In the genomic region with DNA sequence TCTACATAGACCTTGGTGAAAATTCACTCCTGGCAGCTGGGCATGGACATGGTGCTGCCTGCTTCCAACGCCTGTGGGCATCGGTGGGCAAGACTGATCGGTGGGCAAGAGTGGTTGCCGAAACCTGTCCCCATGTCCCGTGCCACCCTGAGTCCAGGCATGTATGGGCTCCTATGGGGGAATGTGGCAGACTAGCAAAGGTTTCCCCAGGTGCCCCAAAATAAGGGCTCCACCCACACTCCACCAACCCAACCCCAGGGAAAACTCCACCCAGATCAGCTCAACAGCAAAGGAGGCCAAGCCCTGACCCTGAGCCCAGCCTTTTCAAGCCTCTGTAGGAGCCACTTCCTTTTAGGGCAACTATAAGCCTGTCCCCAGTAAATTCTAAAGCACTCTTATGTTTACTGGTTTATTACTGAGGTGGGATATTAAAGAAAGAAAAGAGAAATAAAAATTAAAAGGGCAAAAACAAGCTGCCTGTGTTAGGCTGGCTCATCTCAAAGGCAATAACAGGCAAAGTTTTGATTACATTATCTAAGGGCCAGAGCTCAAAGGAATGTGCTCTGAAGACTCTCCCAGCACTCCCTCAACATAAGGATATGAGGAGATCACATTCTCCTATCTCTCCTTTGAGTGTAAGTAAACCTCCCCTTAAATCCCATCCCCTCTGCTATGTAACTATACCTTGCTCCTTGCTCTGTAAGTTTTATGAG, we compare ENCODE assay signal across 2 cellular contexts.
A peak's percentile ranks its signal among the peaks of the same experiment; 100 is the strongest.
TF ChIP-seq lines count a peak whose summit lies in the region.

No MANE protein-coding gene starts in this region.

TF ChIP-seq in SK-N-SH treated with all-trans-retinoic acid at 6 μM for 48 hours, 23 proteins besides CTCF, POLR2A, EP300 and RAD21:
- TF ChIP-seq TCF4 (CRISPR knock-in tag; IDR thresholded peaks at IDR 0.05; ENCODE audit: borderline replicate concordance) = 0 out of 2 replicates have a peak, but pooled peaks have one; percentile 13
- TF ChIP-seq CSDC2 (CRISPR knock-in tag; IDR thresholded peaks at IDR 0.05) = no peak
- TF ChIP-seq SNAI2 (CRISPR knock-in tag; IDR thresholded peaks at IDR 0.05) = 0 out of 2 replicates have a peak, but pooled peaks have one; percentile 51
- no peak for TF ChIP-seq ZNF565 (CRISPR knock-in tag; conservative IDR thresholded peaks at IDR 0.05; ENCODE audit: low read depth)
- no peak for TF ChIP-seq BACH2 (CRISPR knock-in tag; IDR thresholded peaks at IDR 0.05; ENCODE audit: borderline replicate concordance)
- no peak for TF ChIP-seq OSR1 (CRISPR knock-in tag; IDR thresholded peaks at IDR 0.05)

TF ChIP-seq in SK-N-SH, 30 proteins besides CTCF, POLR2A, EP300 and RAD21:
- TF ChIP-seq RFX5 (IDR thresholded peaks at IDR 0.05; ENCODE audit: low read length) (no peak), GATA2 (CRISPR knock-in tag; IDR thresholded peaks at IDR 0.05) (no peak), GABPA (IDR thresholded peaks at IDR 0.05; ENCODE audit: low read depth) (no peak), FOSL2 (IDR thresholded peaks at IDR 0.05; ENCODE audit: borderline replicate concordance, low read depth) (no peak), TEAD4 (IDR thresholded peaks at IDR 0.05; ENCODE audit: borderline replicate concordance, insufficient read depth) (no peak), YY1 (IDR thresholded peaks at IDR 0.05; ENCODE audit: low read depth) (no peak), ELF1 (IDR thresholded peaks at IDR 0.05) (no peak), SIN3A (IDR thresholded peaks at IDR 0.05; ENCODE audit: borderline replicate concordance, low read depth, low read length) (no peak), CHD2 (IDR thresholded peaks at IDR 0.05; ENCODE audit: low read length, partially characterized antibody) (no peak), NFIC (IDR thresholded peaks at IDR 0.05; ENCODE audit: borderline replicate concordance) (no peak)
- TF ChIP-seq, protein P1, sequence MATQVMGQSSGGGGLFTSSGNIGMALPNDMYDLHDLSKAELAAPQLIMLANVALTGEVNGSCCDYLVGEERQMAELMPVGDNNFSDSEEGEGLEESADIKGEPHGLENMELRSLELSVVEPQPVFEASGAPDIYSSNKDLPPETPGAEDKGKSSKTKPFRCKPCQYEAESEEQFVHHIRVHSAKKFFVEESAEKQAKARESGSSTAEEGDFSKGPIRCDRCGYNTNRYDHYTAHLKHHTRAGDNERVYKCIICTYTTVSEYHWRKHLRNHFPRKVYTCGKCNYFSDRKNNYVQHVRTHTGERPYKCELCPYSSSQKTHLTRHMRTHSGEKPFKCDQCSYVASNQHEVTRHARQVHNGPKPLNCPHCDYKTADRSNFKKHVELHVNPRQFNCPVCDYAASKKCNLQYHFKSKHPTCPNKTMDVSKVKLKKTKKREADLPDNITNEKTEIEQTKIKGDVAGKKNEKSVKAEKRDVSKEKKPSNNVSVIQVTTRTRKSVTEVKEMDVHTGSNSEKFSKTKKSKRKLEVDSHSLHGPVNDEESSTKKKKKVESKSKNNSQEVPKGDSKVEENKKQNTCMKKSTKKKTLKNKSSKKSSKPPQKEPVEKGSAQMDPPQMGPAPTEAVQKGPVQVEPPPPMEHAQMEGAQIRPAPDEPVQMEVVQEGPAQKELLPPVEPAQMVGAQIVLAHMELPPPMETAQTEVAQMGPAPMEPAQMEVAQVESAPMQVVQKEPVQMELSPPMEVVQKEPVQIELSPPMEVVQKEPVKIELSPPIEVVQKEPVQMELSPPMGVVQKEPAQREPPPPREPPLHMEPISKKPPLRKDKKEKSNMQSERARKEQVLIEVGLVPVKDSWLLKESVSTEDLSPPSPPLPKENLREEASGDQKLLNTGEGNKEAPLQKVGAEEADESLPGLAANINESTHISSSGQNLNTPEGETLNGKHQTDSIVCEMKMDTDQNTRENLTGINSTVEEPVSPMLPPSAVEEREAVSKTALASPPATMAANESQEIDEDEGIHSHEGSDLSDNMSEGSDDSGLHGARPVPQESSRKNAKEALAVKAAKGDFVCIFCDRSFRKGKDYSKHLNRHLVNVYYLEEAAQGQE (IDR thresholded peaks at IDR 0.05; ENCODE audit: low read depth, low read length) = no peak
- TF ChIP-seq, protein P2, sequence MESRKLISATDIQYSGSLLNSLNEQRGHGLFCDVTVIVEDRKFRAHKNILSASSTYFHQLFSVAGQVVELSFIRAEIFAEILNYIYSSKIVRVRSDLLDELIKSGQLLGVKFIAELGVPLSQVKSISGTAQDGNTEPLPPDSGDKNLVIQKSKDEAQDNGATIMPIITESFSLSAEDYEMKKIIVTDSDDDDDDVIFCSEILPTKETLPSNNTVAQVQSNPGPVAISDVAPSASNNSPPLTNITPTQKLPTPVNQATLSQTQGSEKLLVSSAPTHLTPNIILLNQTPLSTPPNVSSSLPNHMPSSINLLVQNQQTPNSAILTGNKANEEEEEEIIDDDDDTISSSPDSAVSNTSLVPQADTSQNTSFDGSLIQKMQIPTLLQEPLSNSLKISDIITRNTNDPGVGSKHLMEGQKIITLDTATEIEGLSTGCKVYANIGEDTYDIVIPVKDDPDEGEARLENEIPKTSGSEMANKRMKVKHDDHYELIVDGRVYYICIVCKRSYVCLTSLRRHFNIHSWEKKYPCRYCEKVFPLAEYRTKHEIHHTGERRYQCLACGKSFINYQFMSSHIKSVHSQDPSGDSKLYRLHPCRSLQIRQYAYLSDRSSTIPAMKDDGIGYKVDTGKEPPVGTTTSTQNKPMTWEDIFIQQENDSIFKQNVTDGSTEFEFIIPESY (IDR thresholded peaks at IDR 0.05; ENCODE audit: borderline replicate concordance, low read depth) = no peak
- TF ChIP-seq, protein P3, sequence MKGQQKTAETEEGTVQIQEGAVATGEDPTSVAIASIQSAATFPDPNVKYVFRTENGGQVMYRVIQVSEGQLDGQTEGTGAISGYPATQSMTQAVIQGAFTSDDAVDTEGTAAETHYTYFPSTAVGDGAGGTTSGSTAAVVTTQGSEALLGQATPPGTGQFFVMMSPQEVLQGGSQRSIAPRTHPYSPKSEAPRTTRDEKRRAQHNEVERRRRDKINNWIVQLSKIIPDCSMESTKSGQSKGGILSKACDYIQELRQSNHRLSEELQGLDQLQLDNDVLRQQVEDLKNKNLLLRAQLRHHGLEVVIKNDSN (IDR thresholded peaks at IDR 0.05; ENCODE audit: borderline replicate concordance, low read depth) = no peak
